In the genomic region with DNA sequence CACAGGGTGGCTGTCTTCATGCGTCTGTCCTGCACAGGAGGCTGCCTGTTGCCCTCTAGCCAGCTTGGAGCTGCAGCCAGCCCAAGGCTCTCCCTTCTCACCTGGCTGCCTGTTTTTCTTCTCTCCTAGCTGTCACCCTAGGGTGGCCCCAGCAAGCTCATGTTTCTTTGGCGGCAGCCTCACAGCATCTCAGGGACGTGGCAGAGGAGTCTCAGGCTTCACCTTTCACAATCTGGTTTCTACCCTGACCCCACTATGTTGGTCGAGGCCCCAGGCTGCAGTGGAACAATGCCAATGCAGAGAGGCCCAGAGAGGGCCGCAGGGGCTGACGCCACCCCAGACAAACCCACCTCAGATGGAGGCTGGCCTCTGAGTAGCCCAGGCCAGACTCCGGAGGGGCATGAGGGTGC, we compare ENCODE assay signal across 2 cellular contexts.
TF ChIP-seq lines count a peak whose summit lies in the region.

No MANE protein-coding gene starts in this region.

TF ChIP-seq in HEK293T, 16 proteins besides CTCF, POLR2A, EP300 and RAD21:
- TF ChIP-seq FOXK2 (IDR thresholded peaks at IDR 0.05) (no peak), BHLHE40 (IDR thresholded peaks at IDR 0.05; ENCODE audit: borderline replicate concordance) (no peak), LEF1 (IDR thresholded peaks at IDR 0.05; ENCODE audit: borderline replicate concordance) (no peak), ELF4 (IDR thresholded peaks at IDR 0.05) (no peak), FOXA1 (IDR thresholded peaks at IDR 0.05) (no peak), ARNT (IDR thresholded peaks at IDR 0.05) (no peak), SP1 (IDR thresholded peaks at IDR 0.05) (no peak), TARDBP (IDR thresholded peaks at IDR 0.05) (no peak), L3MBTL2 (conservative IDR thresholded peaks at IDR 0.05) (no peak), NFRKB (IDR thresholded peaks at IDR 0.05) (no peak), HDGF (IDR thresholded peaks at IDR 0.05; ENCODE audit: borderline replicate concordance) (no peak), FOXM1 (IDR thresholded peaks at IDR 0.05; ENCODE audit: borderline replicate concordance) (no peak), CTBP1 (IDR thresholded peaks at IDR 0.05; ENCODE audit: borderline replicate concordance) (no peak), SUZ12 (IDR thresholded peaks at IDR 0.05) (no peak), ZNF384 (IDR thresholded peaks at IDR 0.05) (no peak)
- TF ChIP-seq, protein P1, sequence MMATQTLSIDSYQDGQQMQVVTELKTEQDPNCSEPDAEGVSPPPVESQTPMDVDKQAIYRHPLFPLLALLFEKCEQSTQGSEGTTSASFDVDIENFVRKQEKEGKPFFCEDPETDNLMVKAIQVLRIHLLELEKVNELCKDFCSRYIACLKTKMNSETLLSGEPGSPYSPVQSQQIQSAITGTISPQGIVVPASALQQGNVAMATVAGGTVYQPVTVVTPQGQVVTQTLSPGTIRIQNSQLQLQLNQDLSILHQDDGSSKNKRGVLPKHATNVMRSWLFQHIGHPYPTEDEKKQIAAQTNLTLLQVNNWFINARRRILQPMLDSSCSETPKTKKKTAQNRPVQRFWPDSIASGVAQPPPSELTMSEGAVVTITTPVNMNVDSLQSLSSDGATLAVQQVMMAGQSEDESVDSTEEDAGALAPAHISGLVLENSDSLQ (IDR thresholded peaks at IDR 0.05): no peak

TF ChIP-seq in HepG2, 621 proteins besides CTCF, POLR2A, EP300 and RAD21:
- TF ChIP-seq NONO (IDR thresholded peaks at IDR 0.05): no peak
- TF ChIP-seq NONO (CRISPR knock-in tag; conservative IDR thresholded peaks at IDR 0.05): 0 out of 2 replicates have a peak, but pooled peaks have one; percentile 19
- TF ChIP-seq ZBTB7A (CRISPR knock-in tag; IDR thresholded peaks at IDR 0.05): no peak
